ENCODE assay signal across 1 cellular context in the genomic region with DNA sequence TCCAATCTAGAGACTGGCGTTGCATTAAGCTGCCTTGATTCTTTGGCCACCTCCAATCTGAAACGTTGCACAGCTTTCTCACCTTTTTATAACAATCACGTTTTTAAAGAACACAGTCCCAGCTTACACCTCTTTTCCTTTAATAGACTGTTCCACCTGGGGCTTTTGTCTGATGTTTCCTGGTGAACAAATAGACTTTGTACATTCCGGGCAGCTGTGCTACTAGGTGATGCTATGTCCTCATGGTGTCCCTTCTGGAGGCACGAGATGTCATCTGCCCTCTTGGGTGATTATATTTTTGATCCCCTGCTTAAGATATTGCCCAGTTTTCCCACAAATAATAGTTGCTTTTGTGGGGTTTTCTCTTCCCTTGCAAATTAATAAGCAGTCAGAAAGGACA.
TF ChIP-seq lines count a peak whose summit lies in the region.

No MANE protein-coding gene starts in this region.

TF ChIP-seq in HepG2, 621 proteins besides CTCF, POLR2A, EP300 and RAD21 (continued from another document and continues in another):
- TF ChIP-seq, protein P1, sequence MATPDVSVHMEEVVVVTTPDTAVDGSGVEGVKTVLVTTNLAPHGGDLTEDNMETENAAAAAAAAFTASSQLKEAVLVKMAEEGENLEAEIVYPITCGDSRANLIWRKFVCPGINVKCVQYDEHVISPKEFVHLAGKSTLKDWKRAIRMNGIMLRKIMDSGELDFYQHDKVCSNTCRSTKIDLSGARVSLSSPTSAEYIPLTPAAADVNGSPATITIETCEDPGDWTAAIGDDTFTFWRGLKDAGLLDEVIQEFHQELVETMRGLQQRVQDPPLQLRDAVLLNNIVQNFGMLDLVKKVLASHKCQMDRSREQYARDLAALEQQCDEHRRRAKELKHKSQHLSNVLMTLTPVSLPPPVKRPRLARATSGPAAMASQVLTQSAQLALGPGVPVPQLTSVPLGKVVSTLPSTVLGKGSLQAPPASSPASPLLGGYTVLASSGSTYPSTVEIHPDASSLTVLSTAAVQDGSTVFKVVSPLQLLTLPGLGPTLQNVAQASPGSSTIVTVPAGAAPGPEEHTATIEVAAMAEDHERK (CRISPR knock-in tag; IDR thresholded peaks at IDR 0.05; ENCODE audit: low read depth), result no peak
- no peak for TF ChIP-seq ZNF589 (CRISPR knock-in tag; conservative IDR thresholded peaks at IDR 0.05)
- TF ChIP-seq, protein P2, sequence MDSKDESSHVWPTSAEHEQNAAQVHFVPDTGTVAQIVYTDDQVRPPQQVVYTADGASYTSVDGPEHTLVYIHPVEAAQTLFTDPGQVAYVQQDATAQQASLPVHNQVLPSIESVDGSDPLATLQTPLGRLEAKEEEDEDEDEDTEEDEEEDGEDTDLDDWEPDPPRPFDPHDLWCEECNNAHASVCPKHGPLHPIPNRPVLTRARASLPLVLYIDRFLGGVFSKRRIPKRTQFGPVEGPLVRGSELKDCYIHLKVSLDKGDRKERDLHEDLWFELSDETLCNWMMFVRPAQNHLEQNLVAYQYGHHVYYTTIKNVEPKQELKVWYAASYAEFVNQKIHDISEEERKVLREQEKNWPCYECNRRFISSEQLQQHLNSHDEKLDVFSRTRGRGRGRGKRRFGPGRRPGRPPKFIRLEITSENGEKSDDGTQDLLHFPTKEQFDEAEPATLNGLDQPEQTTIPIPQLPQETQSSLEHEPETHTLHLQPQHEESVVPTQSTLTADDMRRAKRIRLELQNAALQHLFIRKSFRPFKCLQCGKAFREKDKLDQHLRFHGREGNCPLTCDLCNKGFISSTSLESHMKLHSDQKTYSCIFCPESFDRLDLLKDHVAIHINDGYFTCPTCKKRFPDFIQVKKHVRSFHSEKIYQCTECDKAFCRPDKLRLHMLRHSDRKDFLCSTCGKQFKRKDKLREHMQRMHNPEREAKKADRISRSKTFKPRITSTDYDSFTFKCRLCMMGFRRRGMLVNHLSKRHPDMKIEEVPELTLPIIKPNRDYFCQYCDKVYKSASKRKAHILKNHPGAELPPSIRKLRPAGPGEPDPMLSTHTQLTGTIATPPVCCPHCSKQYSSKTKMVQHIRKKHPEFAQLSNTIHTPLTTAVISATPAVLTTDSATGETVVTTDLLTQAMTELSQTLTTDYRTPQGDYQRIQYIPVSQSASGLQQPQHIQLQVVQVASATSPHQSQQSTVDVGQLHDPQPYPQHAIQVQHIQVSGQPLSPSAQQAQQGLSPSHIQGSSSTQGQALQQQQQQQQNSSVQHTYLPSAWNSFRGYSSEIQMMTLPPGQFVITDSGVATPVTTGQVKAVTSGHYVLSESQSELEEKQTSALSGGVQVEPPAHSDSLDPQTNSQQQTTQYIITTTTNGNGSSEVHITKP (CRISPR knock-in tag; IDR thresholded peaks at IDR 0.05; ENCODE audit: low read depth), result peak; percentile 62; the same call in 1 of the 2 replicates
- peak; percentile 32; the same call in 1 of the 2 replicates for TF ChIP-seq MED1 (CRISPR knock-in tag; IDR thresholded peaks at IDR 0.05)
- TF ChIP-seq AKNA (CRISPR knock-in tag; IDR thresholded peaks at IDR 0.05; ENCODE audit: borderline replicate concordance), result no peak
- no peak for TF ChIP-seq POGZ (CRISPR knock-in tag; IDR thresholded peaks at IDR 0.05)
- TF ChIP-seq FOXP1 (IDR thresholded peaks at IDR 0.05), result no peak
- no peak for TF ChIP-seq FOXP1 (CRISPR knock-in tag; IDR thresholded peaks at IDR 0.05)
- 0 out of 2 replicates have a peak, but pooled peaks have one; percentile 25 for TF ChIP-seq FOXA3 (CRISPR knock-in tag; IDR thresholded peaks at IDR 0.05)
- TF ChIP-seq ZNF20 (CRISPR knock-in tag; IDR thresholded peaks at IDR 0.05), result no peak
- TF ChIP-seq HNF4A (CRISPR knock-in tag; IDR thresholded peaks at IDR 0.05), result peak; percentile 43; the same call in 1 of the 2 replicates
- no peak for TF ChIP-seq MLXIP (CRISPR knock-in tag; IDR thresholded peaks at IDR 0.05; ENCODE audit: borderline replicate concordance)
- TF ChIP-seq CHD2 (IDR thresholded peaks at IDR 0.05; ENCODE audit: low read depth, low read length), result no peak
- TF ChIP-seq KMT2B (CRISPR knock-in tag; IDR thresholded peaks at IDR 0.05), result no peak
- no peak for TF ChIP-seq STAT6 (CRISPR knock-in tag; IDR thresholded peaks at IDR 0.05; ENCODE audit: borderline replicate concordance)
- TF ChIP-seq RFX1 (IDR thresholded peaks at IDR 0.05), result no peak
- no peak for TF ChIP-seq ZNF292 (CRISPR knock-in tag; IDR thresholded peaks at IDR 0.05; ENCODE audit: borderline replicate concordance, low read depth)
- TF ChIP-seq PAXIP1 (CRISPR knock-in tag; conservative IDR thresholded peaks at IDR 0.05), result 0 out of 2 replicates have a peak, but pooled peaks have one; percentile 15
- no peak for TF ChIP-seq ZIK1 (CRISPR knock-in tag; IDR thresholded peaks at IDR 0.05; ENCODE audit: borderline replicate concordance, low read depth)
- TF ChIP-seq, protein P3, sequence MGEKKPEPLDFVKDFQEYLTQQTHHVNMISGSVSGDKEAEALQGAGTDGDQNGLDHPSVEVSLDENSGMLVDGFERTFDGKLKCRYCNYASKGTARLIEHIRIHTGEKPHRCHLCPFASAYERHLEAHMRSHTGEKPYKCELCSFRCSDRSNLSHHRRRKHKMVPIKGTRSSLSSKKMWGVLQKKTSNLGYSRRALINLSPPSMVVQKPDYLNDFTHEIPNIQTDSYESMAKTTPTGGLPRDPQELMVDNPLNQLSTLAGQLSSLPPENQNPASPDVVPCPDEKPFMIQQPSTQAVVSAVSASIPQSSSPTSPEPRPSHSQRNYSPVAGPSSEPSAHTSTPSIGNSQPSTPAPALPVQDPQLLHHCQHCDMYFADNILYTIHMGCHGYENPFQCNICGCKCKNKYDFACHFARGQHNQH (CRISPR knock-in tag; IDR thresholded peaks at IDR 0.05), result no peak
